Comparison of ENCODE assay signal across 20 cellular contexts in the genomic region with DNA sequence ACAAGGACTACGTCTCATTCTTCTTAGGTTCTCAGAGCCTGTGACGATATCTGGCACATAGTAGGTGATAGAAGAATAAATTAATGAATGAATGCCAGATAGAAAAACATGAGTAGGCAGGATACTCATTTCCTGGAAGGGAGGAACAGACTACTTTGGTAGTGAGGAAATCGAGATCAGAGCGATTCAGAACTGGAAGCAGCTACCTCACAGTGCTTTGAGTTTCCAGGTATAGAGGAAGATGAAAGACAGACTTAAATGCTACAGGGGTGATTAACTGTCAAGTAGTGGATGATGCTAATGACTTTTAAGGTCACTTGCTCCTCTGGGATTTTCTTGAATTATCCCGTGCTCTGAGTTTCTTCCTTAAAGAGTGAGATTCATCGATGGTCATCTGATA.
"Had no signal": no experiment of that assay in that cellular context is flagged by ENCODE, and none has a peak within 500 bp of the region (broad histone marks: within the 10 kb centered on the region; RNA-seq: fewer than 3 reads in every experiment).

No MANE protein-coding gene starts in this region.

- H3K36me3 Mint-ChIP-seq: type B pancreatic cell had no signal

- ATAC-seq: activated T-cell treated with anti-CD3 and anti-CD28 coated beads, Interleukin-2, amount 50 U/mL, for 4 hours; effector memory CD8-positive, alpha-beta T cell; gastrocnemius medialis; left colon; right lobe of liver; SK-N-SH treated with all-trans-retinoic acid at 6 μM for 48 hours had no signal

- H3K9me3 Mint-ChIP-seq: activated T-cell treated with anti-CD3 and anti-CD28 coated beads, Interleukin-2, amount 50 U/mL, for 4 hours; effector memory CD8-positive, alpha-beta T cell had no signal

- H3K4me3 Mint-ChIP-seq: activated CD4-positive, alpha-beta T cell treated with anti-CD3 and anti-CD28 coated beads, Interleukin-2, amount 10 ng/mL, durations not matched to agents 24 days and 14 days; activated T-cell treated with anti-CD3 and anti-CD28 coated beads, Interleukin-2, amount 50 U/mL, for 4 hours; effector memory CD8-positive, alpha-beta T cell; stimulated activated naive CD8-positive, alpha-beta T cell treated with anti-CD3 and anti-CD28 coated beads, Interleukin-15, Interleukin-2, amounts not matched to agents 100 ng/mL and 50 ng/mL, for 24 hours; type B pancreatic cell had no signal

- H3K27ac Mint-ChIP-seq: activated CD4-positive, alpha-beta T cell treated with anti-CD3 and anti-CD28 coated beads, Interleukin-2, amount 10 ng/mL, durations not matched to agents 24 days and 14 days; effector memory CD8-positive, alpha-beta T cell; progenitor cell of endocrine pancreas; type B pancreatic cell had no signal

- H3K27me3 Mint-ChIP-seq: activated CD4-positive, alpha-beta T cell treated with anti-CD3 and anti-CD28 coated beads, Interleukin-2, amount 10 ng/mL, durations not matched to agents 24 days and 14 days; effector memory CD8-positive, alpha-beta T cell; progenitor cell of endocrine pancreas; stimulated activated naive CD8-positive, alpha-beta T cell treated with anti-CD3 and anti-CD28 coated beads, Interleukin-15, Interleukin-2, amounts not matched to agents 100 ng/mL and 50 ng/mL, for 24 hours had no signal

- DNase-seq: activated CD4-positive, alpha-beta T cell treated with anti-CD3 and anti-CD28 coated beads, Interleukin-2, amount 10 ng/mL, durations not matched to agents 24 days and 14 days; activated CD4-positive, CD25-positive, alpha-beta regulatory T cell; activated CD8-positive, alpha-beta memory T cell treated with anti-CD3 and anti-CD28 coated beads for 24 hours; activated T-cell treated with anti-CD3 and anti-CD28 coated beads, Interleukin-2, amount 50 U/mL, for 4 hours; cortex of kidney; effector memory CD8-positive, alpha-beta T cell; erythroblast; gastrocnemius medialis; left colon; mammary epithelial cell; ovary; right lobe of liver; stimulated activated CD4-positive, alpha-beta T cell treated with anti-CD3 and anti-CD28 coated beads, Interleukin-12 subunit alpha, Interleukin-12 subunit beta, amount 100 ng/mL, for 4 hours; stimulated activated CD4-positive, alpha-beta T cell treated with anti-CD3 and anti-CD28 coated beads, Interleukin-4, amount 100 ng/mL, for 1 hour; substantia nigra; uterus had no signal
